Comparison of ENCODE assay signal across 1 cellular context in genomic region chr11:1947592-1948237, GRCh38.
TF ChIP-seq lines count a peak whose summit lies in the region.

No MANE protein-coding gene starts in this region.

TF ChIP-seq in IMR-90, 13 proteins besides CTCF, POLR2A, EP300 and RAD21:
- TF ChIP-seq BHLHE40 (IDR thresholded peaks at IDR 0.05; ENCODE audit: low read depth, low read length) = no peak
- TF ChIP-seq FOS (IDR thresholded peaks at IDR 0.05; ENCODE audit: low read depth, low read length) = no peak
- TF ChIP-seq MAFK (IDR thresholded peaks at IDR 0.05; ENCODE audit: low read depth, low read length) = no peak
- TF ChIP-seq RFX5 (IDR thresholded peaks at IDR 0.05; ENCODE audit: low read depth, low read length) = no peak
- no peak for TF ChIP-seq MXI1 (IDR thresholded peaks at IDR 0.05; ENCODE audit: borderline replicate concordance, low read depth, low read length)
- TF ChIP-seq USF2 (IDR thresholded peaks at IDR 0.05; ENCODE audit: low read depth, low read length) = no peak
- no peak for TF ChIP-seq MAZ (IDR thresholded peaks at IDR 0.05; ENCODE audit: borderline replicate concordance, low read depth, low read length)
- TF ChIP-seq CEBPB (IDR thresholded peaks at IDR 0.05; ENCODE audit: low read depth, low read length) = no peak
- no peak for TF ChIP-seq NFE2L2 (IDR thresholded peaks at IDR 0.05; ENCODE audit: low read depth, low read length)
- no peak for TF ChIP-seq ELK1 (IDR thresholded peaks at IDR 0.05; ENCODE audit: borderline replicate concordance, low read depth, low read length)
- no peak for TF ChIP-seq RCOR1 (IDR thresholded peaks at IDR 0.05; ENCODE audit: insufficient replicate concordance, low read length)
- TF ChIP-seq SMC3 (IDR thresholded peaks at IDR 0.05; ENCODE audit: low read depth, low read length) = no peak
- no peak for TF ChIP-seq CHD1 (IDR thresholded peaks at IDR 0.05; ENCODE audit: low read depth, low read length)
